ENCODE assay signal across 17 cellular contexts in genomic region chr5:134059758-134060495, GRCh38. TPM values are rescaled to one million over a fixed set of nuclear protein-coding genes. Genes with fewer than 3 reads are reported as not detected.
DNase-seq lines count a peak whose midpoint lies in the region; ATAC-seq and TF ChIP-seq lines count a peak whose summit lies in the region.
"Had no signal": no experiment of that assay in that cellular context is flagged by ENCODE, and none has a peak within 500 bp of the region (broad histone marks: within the 10 kb centered on the region; RNA-seq: fewer than 3 reads in every experiment).

No MANE protein-coding gene starts in this region.

- H3K18ac ChIP-seq in trophoblast cell (ENCODE audit: low read length) = no peak overlapping the region

- no peak overlapping the region for H3K27ac Mint-ChIP-seq in progenitor cell of endocrine pancreas
- H3K27ac Mint-ChIP-seq: stimulated activated effector memory CD8-positive, alpha-beta T cell treated with anti-CD3 and anti-CD28 coated beads, Interleukin-12 subunit alpha, Interleukin-12 subunit beta, amount 100 ng/mL, for 72 hours had no signal

- H3K4me3 ChIP-seq in mammary epithelial cell (replicated peaks in 1 of 3; ENCODE audit: insufficient read depth in 1 of 3, low read depth in 2 of 3, low read length in 3 of 3) = no peak overlapping the region
- H3K4me3 ChIP-seq in psoas muscle = no peak overlapping the region
- H3K4me3 ChIP-seq in trophoblast cell (ENCODE audit: low read depth, low read length) = no peak overlapping the region
- H3K4me3 ChIP-seq: pancreas, right lobe of liver had no signal

- H3K4ac ChIP-seq in trophoblast cell (ENCODE audit: low read depth, low read length) = no peak overlapping the region

- H3K4me3 Mint-ChIP-seq in progenitor cell of endocrine pancreas (ENCODE audit: low read depth) = no peak overlapping the region
- H3K4me3 Mint-ChIP-seq: CD4-positive, alpha-beta memory T cell; memory B cell; naive thymus-derived CD8-positive, alpha-beta T cell; stimulated activated effector memory CD8-positive, alpha-beta T cell treated with anti-CD3 and anti-CD28 coated beads, Interleukin-12 subunit alpha, Interleukin-12 subunit beta, amount 100 ng/mL, for 72 hours had no signal

- H3K79me1 ChIP-seq in trophoblast cell (ENCODE audit: low read length) = no peaks in the 10 kb centered on the region

- no peak overlapping the region for H3K9ac ChIP-seq in mammary epithelial cell (ENCODE audit: insufficient read depth, low read length)
- H3K9ac ChIP-seq in trophoblast cell (ENCODE audit: low read length) = no peak overlapping the region

- no peak for ATAC-seq in psoas muscle
- no peak for ATAC-seq in HG03095 (IDR thresholded peaks at IDR 0.05; ENCODE audit: unreplicated experiment)
- ATAC-seq: naive thymus-derived CD8-positive, alpha-beta T cell had no signal

- no peak overlapping the region for H2BK120ac ChIP-seq in trophoblast cell (ENCODE audit: insufficient read depth, low read length, poor library complexity)

- CTCF ChIA-PET in mammary epithelial cell (lab: Charles Lee; ENCODE audit: low non-redundant PET) = interaction anchor here (0.6 kb wide), 1 partner anchor 24 kb away, joined by 5 read pairs; no protein-coding TSS in a partner anchor

- no peak overlapping the region for H2BK12ac ChIP-seq in trophoblast cell (ENCODE audit: low read length)

- DNase-seq in M059J (ENCODE audit: low read depth) = peak; percentile 37
- DNase-seq in mammary epithelial cell = no peak
- DNase-seq in psoas muscle = no peak
- DNase-seq in progenitor cell of endocrine pancreas (ENCODE audit: low spot score, unreplicated experiment) = no peak
- DNase-seq in midbrain (lab: John Stamatoyannopoulos, UW) = no peak
- no peak for DNase-seq in trophoblast cell
- DNase-seq: activated CD4-positive, CD25-positive, alpha-beta regulatory T cell treated with anti-CD3 and anti-CD28 coated beads, Interleukin-2, amount 50 U/mL, for 72 hours; CD4-positive, alpha-beta memory T cell; naive thymus-derived CD8-positive, alpha-beta T cell; NCI-H1417 treated with DMSO at 0.1 percent for 48 hours; NCI-H526; right lobe of liver had no signal

- H3K4me2 ChIP-seq in mammary epithelial cell (ENCODE audit: insufficient read depth, low read depth, low read length) (no peak overlapping the region), trophoblast cell (ENCODE audit: low read length) (no peak overlapping the region)

- H4K8ac ChIP-seq in trophoblast cell (ENCODE audit: low read depth, low read length) = no peak overlapping the region

- H4K91ac ChIP-seq in trophoblast cell (ENCODE audit: low read depth, low read length) = no peak overlapping the region

- H3K9me3 ChIP-seq in mammary epithelial cell (replicated peaks; ENCODE audit: insufficient read depth, low read length) (no peaks in the 10 kb centered on the region), psoas muscle (no peaks in the 10 kb centered on the region), trophoblast cell (ENCODE audit: insufficient read depth, low read depth, low read length) (no peaks in the 10 kb centered on the region)
- H3K9me3 ChIP-seq: pancreas, right lobe of liver had no signal

- H3K36me3 ChIP-seq in mammary epithelial cell (ENCODE audit: insufficient read depth, low read length) (no peaks in the 10 kb centered on the region), psoas muscle (ENCODE audit: insufficient read depth in 1 of 2, low read depth in 1 of 2) (no peaks in the 10 kb centered on the region), trophoblast cell (ENCODE audit: control insufficient read depth in 1 of 2, insufficient read depth in 2 of 2, low read length in 2 of 2) (no peaks in the 10 kb centered on the region)
- H3K36me3 ChIP-seq: pancreas, right lobe of liver had no signal

- H3K9me3 Mint-ChIP-seq in progenitor cell of endocrine pancreas (ENCODE audit: low read depth) = no peaks in the 10 kb centered on the region
- H3K9me3 Mint-ChIP-seq: CD4-positive, alpha-beta memory T cell; memory B cell; naive thymus-derived CD8-positive, alpha-beta T cell; stimulated activated effector memory CD8-positive, alpha-beta T cell treated with anti-CD3 and anti-CD28 coated beads, Interleukin-12 subunit alpha, Interleukin-12 subunit beta, amount 100 ng/mL, for 72 hours had no signal

- intact Hi-C loops in mammary epithelial cell (cut with micrococcal nuclease) = loop anchor here (5.0 kb wide), 1 partner anchor 32 kb away; no protein-coding TSS in a partner anchor
- intact Hi-C loops in psoas muscle (cut with DNase I) = no loop called here

- H3K27me3 ChIP-seq in mammary epithelial cell (ENCODE audit: insufficient read depth, low read length) (no peaks in the 10 kb centered on the region), psoas muscle (ENCODE audit: insufficient read depth in 3 of 3, low read length in 2 of 3) (no peaks in the 10 kb centered on the region), trophoblast cell (ENCODE audit: insufficient read depth, low read length) (no peaks in the 10 kb centered on the region)
- H3K27me3 ChIP-seq: pancreas, right lobe of liver had no signal

- H3K27me3 Mint-ChIP-seq in progenitor cell of endocrine pancreas = no peaks in the 10 kb centered on the region
- H3K27me3 Mint-ChIP-seq: CD4-positive, alpha-beta memory T cell; naive thymus-derived CD8-positive, alpha-beta T cell had no signal

- H3K36me3 Mint-ChIP-seq in progenitor cell of endocrine pancreas (ENCODE audit: insufficient read depth) = no peaks in the 10 kb centered on the region
- H3K36me3 Mint-ChIP-seq: CD4-positive, alpha-beta memory T cell; memory B cell; naive thymus-derived CD8-positive, alpha-beta T cell; stimulated activated effector memory CD8-positive, alpha-beta T cell treated with anti-CD3 and anti-CD28 coated beads, Interleukin-12 subunit alpha, Interleukin-12 subunit beta, amount 100 ng/mL, for 72 hours had no signal

- no TSS peak for BruUV-seq in mammary epithelial cell (replicated peaks; lab: Mats Ljungman, UMichigan)

- H3K79me2 ChIP-seq in mammary epithelial cell (ENCODE audit: insufficient read depth, low read length) (no peaks in the 10 kb centered on the region), trophoblast cell (ENCODE audit: control insufficient read depth, insufficient read depth, low read length, poor library complexity) (no peaks in the 10 kb centered on the region)

- no peak overlapping the region for H3K23ac ChIP-seq in trophoblast cell (ENCODE audit: low read length)

- 90% methylated on average over 6 of the region's 8 CpGs for WGBS in mammary epithelial cell (ENCODE audit: low coverage, missing lambda C conversion rate)
- WGBS in psoas muscle, 3 donors = 76 to 80% (median 77%) methylated on average over 8 of the region's 8 CpGs
- WGBS in trophoblast cell (ENCODE audit: extremely low coverage, insufficient coverage, insufficient read length) = no CpG with 5 or more reads among the region's 8 CpGs

- dilution Hi-C loops in mammary epithelial cell (cut with HindIII; ENCODE audit: low sequenced_read_pairs) = no loop called here

- H3K27ac ChIP-seq in C4-2B (peak overlapping the region; percentile 76), mammary epithelial cell (ENCODE audit: insufficient read depth, low read depth, low read length) (peak overlapping the region; percentile 88), psoas muscle (peak overlapping the region; percentile 91), trophoblast cell (ENCODE audit: low read depth, low read length) (no peak overlapping the region)
- H3K27ac ChIP-seq: right lobe of liver had no signal

- H2BK5ac ChIP-seq in trophoblast cell (ENCODE audit: low read depth, low read length, poor library complexity) = no peak overlapping the region

- H4K20me1 ChIP-seq in mammary epithelial cell (ENCODE audit: insufficient read depth, low read length) = no peaks in the 10 kb centered on the region

- no peak overlapping the region for H2AK5ac ChIP-seq in trophoblast cell (ENCODE audit: low read length)

- H3K14ac ChIP-seq in trophoblast cell (ENCODE audit: low read length) = no peak overlapping the region

- H3K4me1 Mint-ChIP-seq in progenitor cell of endocrine pancreas (ENCODE audit: low read depth) = peaks cover 5% of the 10 kb centered on the region

- H3K4me1 ChIP-seq in mammary epithelial cell (ENCODE audit: insufficient read depth, low read length) (peaks cover 27% of the 10 kb centered on the region), psoas muscle (peaks cover 14% of the 10 kb centered on the region), trophoblast cell (ENCODE audit: control insufficient read depth in 1 of 2, insufficient read depth in 2 of 2, low read length in 2 of 2) (no peaks in the 10 kb centered on the region)
- H3K4me1 ChIP-seq: pancreas, right lobe of liver had no signal

- TF ChIP-seq CTCF in C4-2B (conservative IDR thresholded peaks at IDR 0.05) = no peak
- TF ChIP-seq CTCF in mammary epithelial cell (conservative IDR thresholded peaks at IDR 0.05 in 1 of 2, IDR thresholded peaks at IDR 0.05 in 1 of 2; ENCODE audit: extremely low read depth in 1 of 2, insufficient read depth in 1 of 2, low read depth in 1 of 2, low read length in 2 of 2) = no peak
- TF ChIP-seq CTCF in psoas muscle (IDR thresholded peaks at IDR 0.05) = no peak
- no peak for TF ChIP-seq CTCF in progenitor cell of endocrine pancreas (IDR thresholded peaks at IDR 0.05; ENCODE audit: unreplicated experiment)

- in situ Hi-C loops in mammary epithelial cell (cut with MboI; ENCODE audit: low sequenced_read_pairs in 2 of 2) = loop anchor here in 1 of 2 donors (10.0 kb wide), 1 partner anchor 85 kb away; no protein-coding TSS in a partner anchor

- H2AFZ ChIP-seq in mammary epithelial cell (ENCODE audit: low read depth, low read length) (peak overlapping the region; percentile 93), trophoblast cell (ENCODE audit: insufficient read depth, low read length, poor library complexity) (no peak overlapping the region)

- no peak overlapping the region for H4K12ac ChIP-seq in trophoblast cell (ENCODE audit: low read depth, low read length)

RNA-seq across cellular contexts. Expression of gene TCF7, which starts 54.6 kb away (rescaled TPM):
- 5.2 and 7.4 TPM in 2 replicates for total RNA-seq in M059J (2014; rRNA removed; shearing (Covaris generic))
- 1 to 10 TPM; 3.3 to 6.5 TPM for total RNA-seq in mammary epithelial cell
- 2.0 TPM for polyA plus RNA-seq in mammary epithelial cell
- 18.8 TPM for polyA minus RNA-seq in mammary epithelial cell
- total RNA-seq in psoas muscle = 1 to 10 TPM in 2 of 4 donors, under 1 TPM in 2; 0.74 to 2.0 (median 1.0) TPM
- polyA plus RNA-seq in psoas muscle = 1 to 10 TPM in 2 of 3 donors, under 1 TPM in 1; 0.24 to 2.6 (median 1.0) TPM
- 14.4 and 16.6 TPM in 2 replicates for total RNA-seq in progenitor cell of endocrine pancreas
- 10.2 and 10.8 TPM in 2 replicates for polyA plus RNA-seq in trophoblast cell (2013)

RNA-seq across cellular contexts. Expression of gene VDAC1, which starts 55.2 kb away (rescaled TPM):
- total RNA-seq in M059J (2014; rRNA removed; shearing (Covaris generic)) = 373 and 402 TPM in 2 replicates
- total RNA-seq in mammary epithelial cell (100 to 1,000 TPM; 273 to 375 TPM), psoas muscle (100 to 1,000 TPM; 389 to 592 (median 473) TPM), progenitor cell of endocrine pancreas (123 and 133 TPM in 2 replicates)
- polyA plus RNA-seq in mammary epithelial cell (209 TPM), psoas muscle (100 to 1,000 TPM; 525 to 576 (median 529) TPM)
- polyA minus RNA-seq in mammary epithelial cell = 296 TPM
- 187 and 192 TPM in 2 replicates for polyA plus RNA-seq in trophoblast cell (2013)
